Comparison of ENCODE assay signal across 9 cellular contexts in genomic region chr11:73888244-73888643, GRCh38.
"Had no signal": no experiment of that assay in that cellular context is flagged by ENCODE, and none has a peak within 500 bp of the region (broad histone marks: within the 10 kb centered on the region; RNA-seq: fewer than 3 reads in every experiment).

No MANE protein-coding gene starts in this region.

- DNase-seq: GM23248, GOT3, H7, H9, HCEC 1CT, HFFc6 had no signal

- H3K4me3 ChIP-seq: GM23248, GM23338, HAP-1 had no signal

- H3K4me1 ChIP-seq: HAP-1 had no signal

- H3K9me3 ChIP-seq: HAP-1 had no signal

- ATAC-seq: GM23338, HCT116 had no signal

- H3K27ac ChIP-seq: GM23248 had no signal
